1 cellular context compared by ENCODE assay signal in the genomic region with DNA sequence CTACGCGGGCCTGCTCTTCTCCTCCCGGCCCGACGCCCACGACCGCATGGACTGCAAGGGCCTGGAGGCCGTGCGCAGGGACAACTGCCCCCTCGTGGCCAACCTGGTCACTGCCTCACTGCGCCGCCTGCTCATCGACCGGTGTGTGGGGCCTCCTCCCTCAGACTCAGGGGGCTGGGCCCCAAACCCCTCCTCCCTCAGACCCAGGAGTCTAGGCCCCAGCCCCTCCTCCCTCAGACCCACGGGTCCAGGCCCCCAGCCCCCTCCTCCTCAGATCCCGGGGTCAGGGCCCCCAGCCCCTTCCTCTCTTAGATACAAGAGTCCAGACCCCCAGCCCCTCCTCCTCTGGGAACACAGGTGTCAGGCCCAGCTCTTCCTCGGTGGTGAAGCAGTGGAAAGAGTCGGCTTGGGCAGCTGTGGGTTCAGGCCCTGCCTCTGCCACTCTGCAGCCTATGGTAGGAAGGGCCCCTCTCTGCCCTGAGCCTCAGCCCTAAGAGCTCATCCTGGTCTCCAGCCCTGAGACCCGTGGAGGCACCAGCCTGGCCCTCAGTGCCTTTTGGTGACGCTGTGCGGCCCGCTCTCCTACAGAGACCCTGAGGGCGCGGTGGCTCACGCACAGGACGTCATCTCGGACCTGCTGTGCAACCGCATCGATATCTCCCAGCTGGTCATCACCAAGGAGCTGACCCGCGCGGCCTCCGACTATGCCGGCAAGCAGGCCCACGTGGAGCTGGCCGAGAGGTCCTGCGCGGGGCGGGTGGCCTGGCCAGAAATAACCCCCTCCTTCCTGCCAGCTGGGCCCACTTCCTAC.
TF ChIP-seq lines count a peak whose summit lies in the region.

No MANE protein-coding gene starts in this region.

TF ChIP-seq in GM12878, 131 proteins besides CTCF, POLR2A, EP300 and RAD21 (continued from another document):
- TF ChIP-seq SMAD1 (IDR thresholded peaks at IDR 0.05; ENCODE audit: low read depth, partially characterized antibody): no peak
- TF ChIP-seq, protein P1, sequence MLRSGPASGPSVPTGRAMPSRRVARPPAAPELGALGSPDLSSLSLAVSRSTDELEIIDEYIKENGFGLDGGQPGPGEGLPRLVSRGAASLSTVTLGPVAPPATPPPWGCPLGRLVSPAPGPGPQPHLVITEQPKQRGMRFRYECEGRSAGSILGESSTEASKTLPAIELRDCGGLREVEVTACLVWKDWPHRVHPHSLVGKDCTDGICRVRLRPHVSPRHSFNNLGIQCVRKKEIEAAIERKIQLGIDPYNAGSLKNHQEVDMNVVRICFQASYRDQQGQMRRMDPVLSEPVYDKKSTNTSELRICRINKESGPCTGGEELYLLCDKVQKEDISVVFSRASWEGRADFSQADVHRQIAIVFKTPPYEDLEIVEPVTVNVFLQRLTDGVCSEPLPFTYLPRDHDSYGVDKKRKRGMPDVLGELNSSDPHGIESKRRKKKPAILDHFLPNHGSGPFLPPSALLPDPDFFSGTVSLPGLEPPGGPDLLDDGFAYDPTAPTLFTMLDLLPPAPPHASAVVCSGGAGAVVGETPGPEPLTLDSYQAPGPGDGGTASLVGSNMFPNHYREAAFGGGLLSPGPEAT (IDR thresholded peaks at IDR 0.05; ENCODE audit: low read depth): no peak; the same call in 1 of the 2 replicates
- peak; percentile 41; the same call in 1 of the 2 replicates for TF ChIP-seq IKZF1 (conservative IDR thresholded peaks at IDR 0.05)
- TF ChIP-seq BRCA1 (IDR thresholded peaks at IDR 0.05; ENCODE audit: low read depth, low read length): no peak
- peak; percentile 74 for TF ChIP-seq MYC (IDR thresholded peaks at IDR 0.05; ENCODE audit: insufficient read depth, insufficient read length, insufficient replicate concordance, low read length, severe bottlenecking)
- TF ChIP-seq ZNF217 (IDR thresholded peaks at IDR 0.05): no peak
- no peak for TF ChIP-seq NFIC (IDR thresholded peaks at IDR 0.05; ENCODE audit: low read depth, low read length)
- no peak for TF ChIP-seq KLF5 (IDR thresholded peaks at IDR 0.05; ENCODE audit: partially characterized antibody)
- no peak for TF ChIP-seq SREBF2 (IDR thresholded peaks at IDR 0.05; ENCODE audit: low read length)
- no peak for TF ChIP-seq CEBPB (IDR thresholded peaks at IDR 0.05; ENCODE audit: borderline replicate concordance in 1 of 2, low read depth in 2 of 2, low read length in 2 of 2)
- TF ChIP-seq KAT2A (conservative IDR thresholded peaks at IDR 0.05; ENCODE audit: control insufficient read depth, low read depth, low read length): no peak
- TF ChIP-seq DPF2 (IDR thresholded peaks at IDR 0.05): no peak; the same call in 1 of the 2 replicates
- TF ChIP-seq TAF1 (IDR thresholded peaks at IDR 0.05; ENCODE audit: borderline replicate concordance, low read depth, low read length): no peak; the same call in 1 of the 2 replicates
- TF ChIP-seq JUND (IDR thresholded peaks at IDR 0.05; ENCODE audit: low read depth, low read length): no peak
- TF ChIP-seq JUNB (IDR thresholded peaks at IDR 0.05): no peak
- TF ChIP-seq KDM1A (IDR thresholded peaks at IDR 0.05; ENCODE audit: borderline replicate concordance): no peak
- peak; percentile 66 for TF ChIP-seq SMC3 (IDR thresholded peaks at IDR 0.05; ENCODE audit: borderline replicate concordance, low read length)
- no peak for TF ChIP-seq NR2C2 (IDR thresholded peaks at IDR 0.05; ENCODE audit: borderline replicate concordance, control insufficient read depth, insufficient read length, low read depth)
- TF ChIP-seq E2F4 (IDR thresholded peaks at IDR 0.05; ENCODE audit: low read depth, low read length): 0 out of 2 replicates have a peak, but pooled peaks have one; percentile 10
- TF ChIP-seq BCL11A (IDR thresholded peaks at IDR 0.05; ENCODE audit: low read depth, low read length): no peak
- no peak; the same call in 1 of the 2 replicates for TF ChIP-seq CREM (IDR thresholded peaks at IDR 0.05; ENCODE audit: low read depth)
- TF ChIP-seq WRNIP1 (IDR thresholded peaks at IDR 0.05; ENCODE audit: borderline replicate concordance, low read depth, low read length): no peak
- TF ChIP-seq CREB1 (IDR thresholded peaks at IDR 0.05; ENCODE audit: low read depth): peak; percentile 62; the same call in 1 of the 2 replicates
- no peak for TF ChIP-seq ZSCAN29 (IDR thresholded peaks at IDR 0.05)
- TF ChIP-seq TCF3 (IDR thresholded peaks at IDR 0.05; ENCODE audit: borderline replicate concordance, insufficient read depth, low read depth, low read length): no peak
- TF ChIP-seq HDGF (IDR thresholded peaks at IDR 0.05): peak; percentile 88
- TF ChIP-seq ZBED1 (IDR thresholded peaks at IDR 0.05; ENCODE audit: borderline replicate concordance): no peak
- peak; percentile 59 for TF ChIP-seq YY1 (IDR thresholded peaks at IDR 0.05; ENCODE audit: low read depth, low read length)
- TF ChIP-seq CBFB (IDR thresholded peaks at IDR 0.05; ENCODE audit: low read depth): no peak
- TF ChIP-seq IRF4 (IDR thresholded peaks at IDR 0.05; ENCODE audit: low read depth, low read length): 0 out of 2 replicates have a peak, but pooled peaks have one; percentile 12
- TF ChIP-seq MLLT1 (IDR thresholded peaks at IDR 0.05): no peak
- TF ChIP-seq, protein P2, sequence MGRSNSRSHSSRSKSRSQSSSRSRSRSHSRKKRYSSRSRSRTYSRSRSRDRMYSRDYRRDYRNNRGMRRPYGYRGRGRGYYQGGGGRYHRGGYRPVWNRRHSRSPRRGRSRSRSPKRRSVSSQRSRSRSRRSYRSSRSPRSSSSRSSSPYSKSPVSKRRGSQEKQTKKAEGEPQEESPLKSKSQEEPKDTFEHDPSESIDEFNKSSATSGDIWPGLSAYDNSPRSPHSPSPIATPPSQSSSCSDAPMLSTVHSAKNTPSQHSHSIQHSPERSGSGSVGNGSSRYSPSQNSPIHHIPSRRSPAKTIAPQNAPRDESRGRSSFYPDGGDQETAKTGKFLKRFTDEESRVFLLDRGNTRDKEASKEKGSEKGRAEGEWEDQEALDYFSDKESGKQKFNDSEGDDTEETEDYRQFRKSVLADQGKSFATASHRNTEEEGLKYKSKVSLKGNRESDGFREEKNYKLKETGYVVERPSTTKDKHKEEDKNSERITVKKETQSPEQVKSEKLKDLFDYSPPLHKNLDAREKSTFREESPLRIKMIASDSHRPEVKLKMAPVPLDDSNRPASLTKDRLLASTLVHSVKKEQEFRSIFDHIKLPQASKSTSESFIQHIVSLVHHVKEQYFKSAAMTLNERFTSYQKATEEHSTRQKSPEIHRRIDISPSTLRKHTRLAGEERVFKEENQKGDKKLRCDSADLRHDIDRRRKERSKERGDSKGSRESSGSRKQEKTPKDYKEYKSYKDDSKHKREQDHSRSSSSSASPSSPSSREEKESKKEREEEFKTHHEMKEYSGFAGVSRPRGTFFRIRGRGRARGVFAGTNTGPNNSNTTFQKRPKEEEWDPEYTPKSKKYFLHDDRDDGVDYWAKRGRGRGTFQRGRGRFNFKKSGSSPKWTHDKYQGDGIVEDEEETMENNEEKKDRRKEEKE (IDR thresholded peaks at IDR 0.05): no peak
- no peak for TF ChIP-seq CHD2 (IDR thresholded peaks at IDR 0.05; ENCODE audit: borderline replicate concordance, low read depth, low read length)
- TF ChIP-seq NR2F1 (conservative IDR thresholded peaks at IDR 0.05): no peak
- TF ChIP-seq MEF2A (IDR thresholded peaks at IDR 0.05; ENCODE audit: insufficient read depth, low read depth, low read length): no peak
